17 cellular contexts compared by ENCODE assay signal in genomic region chr6:156282087-156282486, GRCh38.
A peak's percentile ranks its signal among the peaks of the same experiment; 100 is the strongest.
DNase-seq lines count a peak whose midpoint lies in the region; ATAC-seq, FAIRE-seq and TF ChIP-seq lines count a peak whose summit lies in the region.
"Had no signal": no experiment of that assay in that cellular context is flagged by ENCODE, and none has a peak within 500 bp of the region (broad histone marks: within the 10 kb centered on the region; RNA-seq: fewer than 3 reads in every experiment).

No MANE protein-coding gene starts in this region.

- H2AFZ ChIP-seq in IMR-90 (replicated peaks; ENCODE audit: low read length, poor library complexity) (no peak overlapping the region), H1 (ENCODE audit: low read length) (no peak overlapping the region)
- H2AFZ ChIP-seq: GM23248 had no signal

- intact Hi-C loops in IMR-90 (cut with micrococcal nuclease) = no loop called here

- DNase-seq in IMR-90 = no peak
- peak; percentile 8 for DNase-seq in OCI-M1 (lab: John Stamatoyannopoulos, UW)
- DNase-seq in H1 (ENCODE audit: low read depth in 1 of 2, low spot score in 2 of 2) = no peak
- no peak for DNase-seq in KBM-7
- no peak for DNase-seq in HuH-7.5 (ENCODE audit: low spot score)
- DNase-seq: AML-193; CD4-positive, alpha-beta memory T cell; DMS153; DMS79; GDM1; GM23248; HCEC 1CT had no signal

- H3K36me3 ChIP-seq in IMR-90 (ENCODE audit: control insufficient read depth, insufficient read depth, low read length) (no peaks in the 10 kb centered on the region), H1 (ENCODE audit: control insufficient read depth in 2 of 4, insufficient read depth in 4 of 4, low read length in 3 of 4) (no peaks in the 10 kb centered on the region)

- peaks cover 1% of the 10 kb centered on the region; the same call in 1 of the 2 replicates for H3K27me3 ChIP-seq in IMR-90 (ENCODE audit: control insufficient read depth, insufficient read depth, low read length)
- no peaks in the 10 kb centered on the region for H3K27me3 ChIP-seq in H1 (replicated peaks in 1 of 4; ENCODE audit: control insufficient read depth in 3 of 4, extremely low read depth in 1 of 4, insufficient read depth in 3 of 4, low read length in 3 of 4)

- H3K9ac ChIP-seq in IMR-90 (ENCODE audit: low read depth, low read length) (no peak overlapping the region), H1 (replicated peaks in 1 of 4; ENCODE audit: extremely low read depth in 1 of 4, low read depth in 3 of 4, low read length in 3 of 4) (no peak overlapping the region)
- H3K9ac ChIP-seq: GM23248 had no signal

- H3K4me1 ChIP-seq in IMR-90 (ENCODE audit: control insufficient read depth, insufficient read depth, low read length) (no peaks in the 10 kb centered on the region), H1 (replicated peaks in 1 of 4; ENCODE audit: control insufficient read depth in 3 of 4, insufficient read depth in 4 of 4, low read length in 3 of 4) (no peaks in the 10 kb centered on the region)

- POLR2A ChIA-PET in IMR-90 (lab: Charles Lee; ENCODE audit: unreplicated experiment) (no interaction called here), H1 (lab: Charles Lee; ENCODE audit: partially characterized antibody) (no interaction called here)

- H3K56ac ChIP-seq in IMR-90 (ENCODE audit: extremely low read depth, insufficient read depth, low read length) (no peak overlapping the region), H1 (replicated peaks; ENCODE audit: insufficient read length, low read depth, low read length) (no peak overlapping the region)

- no peaks in the 10 kb centered on the region; the same call in 1 of the 2 replicates for H3K23me2 ChIP-seq in H1 (ENCODE audit: low read depth, low read length)

- WGBS in IMR-90 (ENCODE audit: extremely low coverage in 2 of 2, insufficient read length in 1 of 2), 2 experiments = no CpG with 5 or more reads among the region's 1 CpG
- 80% methylated on average over 1 of the region's 1 CpG; no CpG with 5 or more reads in 1 of the 2 experiments for WGBS in H1 (ENCODE audit: extremely low coverage in 1 of 2, insufficient coverage in 1 of 2, insufficient read length in 1 of 2, insufficient replicate concordance in 2 of 2, low coverage in 1 of 2, low lambda C conversion rate in 2 of 2, missing lambda C conversion rate in 1 of 2), 2 experiments

- no peak overlapping the region for H4K91ac ChIP-seq in IMR-90 (ENCODE audit: insufficient read depth, low read depth, low read length)
- no peak overlapping the region for H4K91ac ChIP-seq in H1 (replicated peaks; ENCODE audit: insufficient read length, low read length)

- H2AK5ac ChIP-seq in IMR-90 (ENCODE audit: low read depth, low read length) (no peak overlapping the region), H1 (ENCODE audit: low read depth, low read length) (no peak overlapping the region)

- H2BK120ac ChIP-seq in IMR-90 (ENCODE audit: low read depth, low read length) (no peak overlapping the region), H1 (replicated peaks; ENCODE audit: low read depth, low read length) (no peak overlapping the region)

- BruUV-seq in IMR-90 (replicated peaks; lab: Mats Ljungman, UMichigan) = no TSS peak

- TF ChIP-seq POLR2A in IMR-90 (IDR thresholded peaks at IDR 0.05; ENCODE audit: low read depth, low read length) (no peak), H1 (IDR thresholded peaks at IDR 0.05; ENCODE audit: control extremely low read depth in 1 of 2, low read depth in 2 of 2, low read length in 2 of 2) (no peak)

- no peak overlapping the region for H3K4me2 ChIP-seq in IMR-90 (ENCODE audit: low read depth, low read length)
- no peak overlapping the region for H3K4me2 ChIP-seq in H1 (ENCODE audit: insufficient read depth in 1 of 2, low read depth in 2 of 2, low read length in 2 of 2)

- H3K14ac ChIP-seq in IMR-90 (replicated peaks; ENCODE audit: low read depth, low read length) = no peak overlapping the region
- no peak overlapping the region for H3K14ac ChIP-seq in H1 (ENCODE audit: insufficient read length)

- H4K5ac ChIP-seq in IMR-90 (ENCODE audit: low read depth, low read length) = no peak overlapping the region
- no peak overlapping the region for H4K5ac ChIP-seq in H1 (ENCODE audit: insufficient read length, low read depth, low read length)

- ATAC-seq in IMR-90 (ENCODE audit: low read depth) (no peak), GM18907 (IDR thresholded peaks at IDR 0.05; ENCODE audit: unreplicated experiment) (no peak)

- TF ChIP-seq CTCF in IMR-90 (conservative IDR thresholded peaks at IDR 0.05; ENCODE audit: low read depth, low read length) (no peak), H1 (IDR thresholded peaks at IDR 0.05; ENCODE audit: control extremely low read depth in 1 of 3, insufficient read depth in 1 of 3, low read depth in 1 of 3, low read length in 3 of 3) (no peak)

- TF ChIP-seq RAD21 in IMR-90 (IDR thresholded peaks at IDR 0.05; ENCODE audit: low read length) (no peak), H1 (IDR thresholded peaks at IDR 0.05 in 1 of 2, conservative IDR thresholded peaks at IDR 0.05 in 1 of 2; ENCODE audit: low read depth in 2 of 2, low read length in 2 of 2) (no peak)

- dilution Hi-C loops in IMR-90 (cut with HindIII; ENCODE audit: low sequenced_read_pairs, unreplicated experiment) = no loop called here

- H3K4ac ChIP-seq in IMR-90 (ENCODE audit: low read depth, low read length) (no peak overlapping the region), H1 (replicated peaks; ENCODE audit: insufficient read length, low read depth, low read length) (no peak overlapping the region)

- no peak overlapping the region for H4K8ac ChIP-seq in IMR-90 (ENCODE audit: low read depth in 2 of 2, low read length in 2 of 2)
- H4K8ac ChIP-seq in H1 (ENCODE audit: extremely low read depth, insufficient read depth, low read length) = no peak overlapping the region

- no peak overlapping the region for H3K4me3 ChIP-seq in IMR-90 (ENCODE audit: insufficient read depth, low read depth, low read length)
- H3K4me3 ChIP-seq in H1 (ENCODE audit: extremely low read depth in 1 of 4, insufficient read depth in 2 of 4, low read depth in 3 of 4, low read length in 4 of 4) = no peak overlapping the region
- H3K4me3 ChIP-seq: GM23248 had no signal

- no peaks in the 10 kb centered on the region for H3K79me2 ChIP-seq in H1 (ENCODE audit: control insufficient read depth in 1 of 2, insufficient read depth in 2 of 2, low read length in 2 of 2)

- no peak overlapping the region for H2BK20ac ChIP-seq in IMR-90 (ENCODE audit: low read depth, low read length)
- no peak overlapping the region for H2BK20ac ChIP-seq in H1 (ENCODE audit: low read length)

- H2BK5ac ChIP-seq in IMR-90 (ENCODE audit: low read depth, low read length, poor library complexity, severe bottlenecking) (no peak overlapping the region), H1 (ENCODE audit: low read depth, low read length) (no peak overlapping the region)

- H3K23ac ChIP-seq in IMR-90 (ENCODE audit: low read depth, low read length) = no peak overlapping the region
- H3K23ac ChIP-seq in H1 (ENCODE audit: insufficient read length) = no peak overlapping the region

- no peak overlapping the region for H2BK12ac ChIP-seq in H1 (ENCODE audit: low read depth, low read length)

- FAIRE-seq in H1 (lab: Jason Lieb, UNC) = no peak
- FAIRE-seq: A204.1, GM12892, GM18507, H54 had no signal

- H3K79me1 ChIP-seq in IMR-90 (ENCODE audit: low read depth in 1 of 2, low read length in 2 of 2) = no peaks in the 10 kb centered on the region
- H3K79me1 ChIP-seq in H1 (ENCODE audit: low read depth, low read length) = no peaks in the 10 kb centered on the region

- no peak overlapping the region for H2AK9ac ChIP-seq in IMR-90 (replicated peaks; ENCODE audit: low read depth, low read length, poor library complexity)

- in situ Hi-C loops in IMR-90 (cut with MboI; ENCODE audit: low sequenced_read_pairs) = no loop called here
- in situ Hi-C loops in KBM-7 (cut with MboI; ENCODE audit: low pct_unique_long_range_greater_than_20kb, low sequenced_read_pairs) = no loop called here

- H3K18ac ChIP-seq in IMR-90 (ENCODE audit: low read depth, low read length) = no peak overlapping the region
- H3K18ac ChIP-seq in H1 (ENCODE audit: extremely low read depth, low read length) = no peak overlapping the region

- H3K27ac ChIP-seq in IMR-90 (ENCODE audit: insufficient read depth, low read length) (no peak overlapping the region), H1 (ENCODE audit: low read depth, low read length) (no peak overlapping the region)
- H3K27ac ChIP-seq: GM23248 had no signal

- no peak for TF ChIP-seq EP300 in H1 (IDR thresholded peaks at IDR 0.05; ENCODE audit: borderline replicate concordance in 1 of 2, low read depth in 2 of 2, low read length in 2 of 2)

- H2BK15ac ChIP-seq in IMR-90 (ENCODE audit: low read depth, low read length) = no peak overlapping the region
- H2BK15ac ChIP-seq in H1 (ENCODE audit: low read length) = no peak overlapping the region

- H4K20me1 ChIP-seq in IMR-90 (ENCODE audit: insufficient read depth, low read length) (no peaks in the 10 kb centered on the region), H1 (replicated peaks in 1 of 2; ENCODE audit: control insufficient read depth in 1 of 2, insufficient read depth in 2 of 2, low read length in 2 of 2) (no peaks in the 10 kb centered on the region)

- no peaks in the 10 kb centered on the region; the same call in 1 of the 2 replicates for H3K9me3 ChIP-seq in IMR-90 (ENCODE audit: control insufficient read depth, insufficient read depth, low read length)
- 0 out of 4 replicates have a peak, but pooled peaks cover 0 to 4% of the 10 kb centered on the region in 2 experiments for H3K9me3 ChIP-seq in H1 (ENCODE audit: insufficient read depth in 2 of 2, low read depth in 1 of 2, low read length in 1 of 2)

- H3K9me1 ChIP-seq in IMR-90 (ENCODE audit: insufficient read depth, low read length) = no peaks in the 10 kb centered on the region

- CTCF ChIA-PET in IMR-90 (lab: Yijun Ruan, JAX) (no interaction called here), H1 (lab: Charles Lee; ENCODE audit: partially characterized antibody) (no interaction called here)

TF ChIP-seq in IMR-90, 13 proteins besides CTCF, POLR2A, EP300 and RAD21:
- no peak for TF ChIP-seq RFX5 (IDR thresholded peaks at IDR 0.05; ENCODE audit: low read depth, low read length)
- TF ChIP-seq MAFK (IDR thresholded peaks at IDR 0.05; ENCODE audit: low read depth, low read length) = peak; percentile 66

TF ChIP-seq in H1, 55 proteins besides CTCF, POLR2A, EP300 and RAD21:
- TF ChIP-seq MAFK (IDR thresholded peaks at IDR 0.05; ENCODE audit: low read depth, low read length) (peak; percentile 59; the same call in 1 of the 2 replicates), SIRT6 (IDR thresholded peaks at IDR 0.05; ENCODE audit: low read length) (no peak), ATF2 (IDR thresholded peaks at IDR 0.05; ENCODE audit: low read length) (no peak)
